Comparison of ENCODE assay signal across 8 cellular contexts in genomic region chr6:73262701-73263569, GRCh38. TPM values are rescaled to one million over a fixed set of nuclear protein-coding genes. Genes with fewer than 3 reads are reported as not detected.
DNase-seq lines count a peak whose midpoint lies in the region; ATAC-seq, FAIRE-seq and TF ChIP-seq lines count a peak whose summit lies in the region.

KHDC1 (minus strand) TSS chr6:73263196; CDS start chr6:73242517, 20,679 bp downstream.

- TF ChIP-seq CTCF in Calu3 (IDR thresholded peaks at IDR 0.05; ENCODE audit: unreplicated experiment) (peak; percentile 12), PC-3 (conservative IDR thresholded peaks at IDR 0.05; ENCODE audit: low read depth, low read length) (no peak), osteoblast (IDR thresholded peaks at IDR 0.05; ENCODE audit: extremely low read depth, low read depth, low read length) (no peak), thoracic aorta (IDR thresholded peaks at IDR 0.05) (no peak)

- H3K36me3 Mint-ChIP-seq in Calu3 (ENCODE audit: insufficient read depth, unreplicated experiment): peaks cover 10% of the 10 kb centered on the region

- H3K9ac ChIP-seq in PC-3 (ENCODE audit: low read length): peak within 1 kb of the TSS; percentile 64

- POLR2A ChIA-PET in PC-3 (lab: Charles Lee; ENCODE audit: unreplicated experiment): no interaction called here

- H3K36me3 ChIP-seq in PC-3 (ENCODE audit: low read depth, low read length): no peaks in the 10 kb centered on the region
- H3K36me3 ChIP-seq in osteoblast (ENCODE audit: insufficient read depth, low read length): no peaks in the 10 kb centered on the region
- H3K36me3 ChIP-seq in thoracic aorta: no peaks in the 10 kb centered on the region

- peaks cover 24% of the 10 kb centered on the region for H3K4me1 Mint-ChIP-seq in Calu3 (ENCODE audit: low read depth, unreplicated experiment)

- H3K27ac Mint-ChIP-seq in Calu3 (ENCODE audit: unreplicated experiment): no peak within 1 kb of the TSS

- peak; percentile 53 for DNase-seq in Calu3
- DNase-seq in PC-3: peak; percentile 13
- DNase-seq in activated T-helper 9 cell treated with anti-CD3 and anti-CD28 coated beads, Interleukin-2, amount 50 U/mL, for 16 hours (ENCODE audit: low read depth): peak; percentile 29
- DNase-seq in frontal cortex (ENCODE audit: low spot score in 2 of 2): peak; percentile 62 to 66
- peak; percentile 93 for DNase-seq in osteoblast (ENCODE audit: insufficient read length, low spot score, missing footprints)
- DNase-seq in thoracic aorta (ENCODE audit: low spot score): no peak

- H3K9me3 ChIP-seq in PC-3 (ENCODE audit: low read length) (no peaks in the 10 kb centered on the region), osteoblast (ENCODE audit: low read depth, low read length) (no peaks in the 10 kb centered on the region), thoracic aorta (no peaks in the 10 kb centered on the region)

- CTCF ChIA-PET in Calu3 (lab: Charles Lee) (no interaction called here), PC-3 (lab: Charles Lee) (no interaction called here)

- H3K79me2 ChIP-seq in PC-3 (ENCODE audit: low read length): no peaks in the 10 kb centered on the region
- peaks cover 2% of the 10 kb centered on the region for H3K79me2 ChIP-seq in osteoblast (ENCODE audit: insufficient read depth, low read length)

- no peaks in the 10 kb centered on the region for H3K9me3 Mint-ChIP-seq in Calu3 (ENCODE audit: low read depth, unreplicated experiment)

- ATAC-seq in GM19452 (IDR thresholded peaks at IDR 0.05; ENCODE audit: unreplicated experiment): peak; percentile 95
- peak; percentile 57 for ATAC-seq in HG03575 (IDR thresholded peaks at IDR 0.05; ENCODE audit: extremely low read depth, insufficient number of reproducible peaks, low FRiP score, unreplicated experiment)
- ATAC-seq in PC-3: peak; percentile 78
- ATAC-seq in thoracic aorta (ENCODE audit: insufficient number of reproducible peaks, low FRiP score, low read depth): no peak

- no peak for FAIRE-seq in frontal cortex (lab: Jason Lieb, UNC)

- no peaks in the 10 kb centered on the region for H3K9me2 ChIP-seq in PC-3 (replicated peaks; ENCODE audit: low read length)

- no peaks in the 10 kb centered on the region for H3K27me3 Mint-ChIP-seq in Calu3 (ENCODE audit: unreplicated experiment)

- peak within 1 kb of the TSS; percentile 67 for H3K4me3 Mint-ChIP-seq in Calu3 (ENCODE audit: low read depth, unreplicated experiment)

- peaks cover 3% of the 10 kb centered on the region for H3F3A ChIP-seq in PC-3 (ENCODE audit: low read length, unreplicated experiment)

- no TSS peak for BruUV-seq in Calu3 (replicated peaks; lab: Mats Ljungman, UMichigan)
- no TSS peak for BruUV-seq in PC-3 (replicated peaks; lab: Mats Ljungman, UMichigan)

- peak within 1 kb of the TSS; percentile 72 for H3K4me3 ChIP-seq in PC-3 (ENCODE audit: low read length)
- peak within 1 kb of the TSS; percentile 84 for H3K4me3 ChIP-seq in osteoblast (ENCODE audit: insufficient read depth, low read length)
- peak within 1 kb of the TSS; percentile 77 for H3K4me3 ChIP-seq in thoracic aorta

- H3K4me2 ChIP-seq in PC-3 (ENCODE audit: low read length): peak within 1 kb of the TSS; percentile 97
- peak within 1 kb of the TSS; percentile 84 for H3K4me2 ChIP-seq in osteoblast (ENCODE audit: insufficient read depth, low read length)

- intact Hi-C loops in Calu3 (cut with micrococcal nuclease; ENCODE audit: unreplicated experiment): no loop called here
- intact Hi-C loops in PC-3 (cut with micrococcal nuclease): no loop called here

- H3K27me3 ChIP-seq in PC-3 (ENCODE audit: low read length) (no peaks in the 10 kb centered on the region), osteoblast (ENCODE audit: insufficient read depth, low read length) (no peaks in the 10 kb centered on the region), thoracic aorta (replicated peaks; ENCODE audit: insufficient read depth) (no peaks in the 10 kb centered on the region)

- no peak within 1 kb of the TSS for H3K27ac ChIP-seq in PC-3 (ENCODE audit: low read length)
- H3K27ac ChIP-seq in osteoblast (ENCODE audit: low read depth, low read length): peak within 1 kb of the TSS; percentile 56
- peak within 1 kb of the TSS; percentile 10 to 40 for H3K27ac ChIP-seq in thoracic aorta

- H4K20me1 ChIP-seq in PC-3 (ENCODE audit: low read length) (no peaks in the 10 kb centered on the region), osteoblast (ENCODE audit: insufficient read depth, low read length) (no peaks in the 10 kb centered on the region)

- H2AFZ ChIP-seq in PC-3 (ENCODE audit: low read length): peak within 1 kb of the TSS; percentile 89
- H2AFZ ChIP-seq in osteoblast (ENCODE audit: low read length): peak within 1 kb of the TSS; percentile 95

- peaks cover 24% of the 10 kb centered on the region for H3K4me1 ChIP-seq in PC-3 (ENCODE audit: insufficient read depth, low read length)
- peaks cover 14% of the 10 kb centered on the region for H3K4me1 ChIP-seq in osteoblast (ENCODE audit: insufficient read depth, low read length)
- peaks cover 3 to 26% of the 10 kb centered on the region in 2 donors for H3K4me1 ChIP-seq in thoracic aorta (ENCODE audit: control insufficient read depth in 1 of 2, low read depth in 2 of 2)

RNA-seq across cellular contexts. Expression of gene KHDC1, which starts in this region (rescaled TPM):
- 4.9 and 5.0 TPM in 2 replicates for total RNA-seq in Calu3 (2022)
- 5.1 and 7.9 TPM in 2 replicates for total RNA-seq in PC-3 (2014; rRNA removed)
- 2.9 TPM for total RNA-seq in frontal cortex
- 2.9 and 4.0 TPM in 2 replicates for total RNA-seq in osteoblast
- 1 to 10 TPM in 1 of 2 donors, under 1 TPM in 1; 0.81 to 8.1 TPM for total RNA-seq in thoracic aorta
